Comparison of ENCODE assay signal across 1 cellular context in the genomic region with DNA sequence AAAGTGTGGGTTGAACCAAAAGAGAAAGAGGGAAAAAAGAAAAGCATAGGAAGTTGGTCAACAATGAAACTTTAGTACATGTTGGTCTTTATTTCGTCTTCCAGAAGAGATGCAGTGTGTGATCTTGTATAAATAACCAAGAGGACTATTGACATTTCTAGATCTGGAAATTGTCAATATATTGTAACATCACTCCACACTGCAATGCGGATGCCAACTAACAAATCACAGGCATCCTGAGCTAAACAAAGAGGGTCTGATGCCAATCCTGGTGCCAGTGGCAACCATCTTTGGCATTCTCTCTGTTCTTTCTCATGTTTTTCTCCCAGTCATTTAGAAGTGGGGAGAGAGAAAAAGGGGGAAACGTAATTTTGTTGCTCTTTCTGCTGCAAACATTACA.
TF ChIP-seq lines count a peak whose summit lies in the region.

No MANE protein-coding gene starts in this region.

TF ChIP-seq in endothelial cell of umbilical vein, 7 proteins besides CTCF, POLR2A, EP300 and RAD21:
- TF ChIP-seq MYC (IDR thresholded peaks at IDR 0.05; ENCODE audit: low read depth, low read length), result no peak
- TF ChIP-seq EZH2 (IDR thresholded peaks at IDR 0.05; ENCODE audit: borderline replicate concordance, low read depth, low read length, severe bottlenecking), result no peak
- no peak for TF ChIP-seq POLR2AphosphoS5 (IDR thresholded peaks at IDR 0.05; ENCODE audit: insufficient read depth, low read depth, low read length)
- TF ChIP-seq FOS (IDR thresholded peaks at IDR 0.05; ENCODE audit: borderline replicate concordance, insufficient read depth, low read length), result no peak
- TF ChIP-seq GATA2 (IDR thresholded peaks at IDR 0.05; ENCODE audit: insufficient read depth, insufficient read length, low read depth, low read length), result no peak
